34 cellular contexts compared by ENCODE assay signal in genomic region chr6:3859878-3860552, GRCh38.
"Had no signal": no experiment of that assay in that cellular context is flagged by ENCODE, and none has a peak within 500 bp of the region (broad histone marks: within the 10 kb centered on the region; RNA-seq: fewer than 3 reads in every experiment).

No MANE protein-coding gene starts in this region.

- H3K27me3 ChIP-seq: MG63 had no signal

- H3K27ac ChIP-seq: KMS-11 had no signal

- H3K36me3 ChIP-seq: MG63 had no signal

- H3K4me3 ChIP-seq: MG63 had no signal

- H3K9ac ChIP-seq: KMS-11 had no signal

- H3K4me2 ChIP-seq: KMS-11 had no signal

- H3K9me3 ChIP-seq: MG63 had no signal

- DNase-seq: Karpas-422, Kasumi-1, KG1, MG63, MM.1S, MV-4-11, NCI-H1048, NCI-H1092, NCI-H1092 treated with DMSO at 0.1 percent for 48 hours, NCI-H1105, NCI-H1105 treated with DMSO at 0.1 percent for 48 hours, NCI-H1417, NCI-H1417 treated with DMSO at 0.1 percent for 48 hours, NCI-H1436, NCI-H1436 treated with DMSO at 0.1 percent for 48 hours, NCI-H146, NCI-H1694, NCI-H1694 treated with DMSO at 0.1 percent for 48 hours, NCI-H187, NCI-H187 treated with DMSO at 0.1 percent for 48 hours, NCI-H1930, NCI-H2029, NCI-H2029 treated with DMSO at 0.1 percent for 48 hours, NCI-H2081, NCI-H2081 treated with DMSO at 0.1 percent for 48 hours, NCI-H2107, NCI-H2171, NCI-H2171 treated with DMSO at 0.1 percent for 48 hours, NCI-H2227 treated with DMSO at 0.1 percent for 48 hours, NCI-H226, NCI-H345, NCI-H446, NCI-H446 treated with DMSO at 0.1 percent for 48 hours had no signal
